8 cellular contexts compared by ENCODE assay signal in the genomic region with DNA sequence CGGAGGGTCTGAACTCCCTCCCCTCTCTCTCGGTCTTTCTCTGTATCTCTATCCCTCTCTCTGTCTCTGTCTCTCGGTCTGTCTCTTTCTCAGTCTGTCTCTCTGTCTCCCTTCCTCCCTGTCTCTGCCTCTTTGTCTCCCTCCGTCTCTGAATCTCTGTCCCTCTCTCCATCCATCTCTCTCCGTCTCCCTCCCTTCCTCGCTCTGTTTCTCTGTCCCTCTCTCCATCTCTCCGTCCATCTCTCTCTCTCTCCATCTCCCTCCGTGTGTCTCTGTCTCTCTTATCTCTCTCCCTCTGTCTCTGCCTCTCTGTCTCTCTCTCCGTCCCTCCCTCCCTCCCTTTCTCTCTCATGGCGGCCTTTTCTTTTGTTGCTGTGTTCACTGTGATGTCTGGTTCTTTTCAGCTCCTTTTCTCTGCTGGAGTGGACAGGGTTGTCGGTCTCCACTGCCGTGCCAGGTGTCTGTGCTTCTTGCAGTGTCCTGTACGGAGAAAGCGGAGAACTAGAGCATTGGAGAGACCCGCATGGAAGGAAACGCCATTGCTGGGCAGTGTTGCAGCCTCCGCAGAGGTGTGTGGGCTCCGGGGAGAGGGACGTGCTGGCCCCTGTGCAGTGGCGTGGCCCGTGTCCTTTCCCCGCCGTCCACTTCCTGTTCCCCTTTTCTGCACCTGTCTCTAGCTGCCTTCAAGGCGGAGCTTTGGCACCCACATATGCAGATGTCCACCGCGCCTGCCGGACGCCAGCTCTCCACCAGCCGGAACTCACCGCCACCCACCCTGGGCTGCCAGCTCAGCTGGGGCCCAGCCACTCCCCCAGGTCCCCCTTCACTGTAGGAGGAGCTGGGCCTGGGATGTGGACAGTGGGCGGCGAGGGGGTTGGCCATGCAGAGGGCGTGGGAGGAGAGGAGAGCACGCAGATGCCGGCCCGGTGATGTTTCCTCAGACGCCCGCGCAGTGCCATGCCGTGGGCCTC.
DNase-seq lines count a peak whose midpoint lies in the region; ATAC-seq and TF ChIP-seq lines count a peak whose summit lies in the region.

No MANE protein-coding gene starts in this region.

- no peaks in the 10 kb centered on the region for H3K27me3 Mint-ChIP-seq in activated naive CD4-positive, alpha-beta T cell treated with anti-CD3 and anti-CD28 coated beads, Interleukin-2, amount 50 U/mL, for 24 hours
- H3K27me3 Mint-ChIP-seq in natural killer cell treated with Interleukin-12 subunit alpha and Interleukin-12 subunit beta and Interleukin-15 and Interleukin-18, amount 100 ng/mL, for 72 hours, result peaks cover 0 to 6% of the 10 kb centered on the region in 2 donors

- peak overlapping the region; percentile 65 for H3K27ac Mint-ChIP-seq in activated naive CD4-positive, alpha-beta T cell treated with anti-CD3 and anti-CD28 coated beads, Interleukin-2, amount 50 U/mL, for 24 hours
- H3K27ac Mint-ChIP-seq in natural killer cell treated with Interleukin-12 subunit alpha and Interleukin-12 subunit beta and Interleukin-15 and Interleukin-18, amount 100 ng/mL, for 72 hours, result peak overlapping the region; percentile 12 to 61

- H3K36me3 Mint-ChIP-seq in activated naive CD4-positive, alpha-beta T cell treated with anti-CD3 and anti-CD28 coated beads, Interleukin-2, amount 50 U/mL, for 24 hours, result peaks cover 17% of the 10 kb centered on the region
- no peaks in the 10 kb centered on the region for H3K36me3 Mint-ChIP-seq in natural killer cell treated with Interleukin-12 subunit alpha and Interleukin-12 subunit beta and Interleukin-15 and Interleukin-18, amount 100 ng/mL, for 72 hours

- H3K9me3 Mint-ChIP-seq in activated naive CD4-positive, alpha-beta T cell treated with anti-CD3 and anti-CD28 coated beads, Interleukin-2, amount 50 U/mL, for 24 hours, result no peaks in the 10 kb centered on the region
- no peaks in the 10 kb centered on the region for H3K9me3 Mint-ChIP-seq in natural killer cell treated with Interleukin-12 subunit alpha and Interleukin-12 subunit beta and Interleukin-15 and Interleukin-18, amount 100 ng/mL, for 72 hours

- ATAC-seq in GM21737 (IDR thresholded peaks at IDR 0.05; ENCODE audit: unreplicated experiment), result peak; percentile 45
- peak; percentile 24 to 66 for ATAC-seq in natural killer cell treated with Interleukin-12 subunit alpha and Interleukin-12 subunit beta and Interleukin-15 and Interleukin-18, amount 100 ng/mL, for 72 hours

- H3K36me3 ChIP-seq in GM06990 (ENCODE audit: control insufficient read depth, insufficient read depth, low read length), result no peaks in the 10 kb centered on the region

- H3K27me3 ChIP-seq in GM06990 (replicated peaks; ENCODE audit: control insufficient read depth, insufficient read depth, low read length), result no peaks in the 10 kb centered on the region; the same call in none of the 2 replicates

- TF ChIP-seq CTCF in GM06990 (IDR thresholded peaks at IDR 0.05; ENCODE audit: insufficient read depth, low read length, poor library complexity, severe bottlenecking), result no peak

- H3K4me1 Mint-ChIP-seq in activated naive CD4-positive, alpha-beta T cell treated with anti-CD3 and anti-CD28 coated beads, Interleukin-2, amount 50 U/mL, for 24 hours, result peaks cover 50% of the 10 kb centered on the region
- peaks cover 29 to 36% of the 10 kb centered on the region in 2 donors for H3K4me1 Mint-ChIP-seq in natural killer cell treated with Interleukin-12 subunit alpha and Interleukin-12 subunit beta and Interleukin-15 and Interleukin-18, amount 100 ng/mL, for 72 hours (ENCODE audit: low read depth in 2 of 2)

- no peak overlapping the region for H3K4me3 ChIP-seq in GM06990 (replicated peaks; ENCODE audit: low read depth, low read length)

- peak overlapping the region; percentile 81 for H3K4me3 Mint-ChIP-seq in activated naive CD4-positive, alpha-beta T cell treated with anti-CD3 and anti-CD28 coated beads, Interleukin-2, amount 50 U/mL, for 24 hours
- peak overlapping the region; percentile 59 for H3K4me3 Mint-ChIP-seq in natural killer cell treated with Interleukin-12 subunit alpha and Interleukin-12 subunit beta and Interleukin-15 and Interleukin-18, amount 100 ng/mL, for 72 hours

- DNase-seq in GM06990 (ENCODE audit: extremely low read depth, insufficient read length) (peak; percentile 40), Ammon's horn (ENCODE audit: low spot score) (no peak), NCI-H1417 (lab: John Stamatoyannopoulos, UW) (no peak), RPMI8226 (no peak)
- peak; percentile 6 for DNase-seq in natural killer cell treated with Interleukin-12 subunit alpha and Interleukin-12 subunit beta and Interleukin-15 and Interleukin-18, amount 100 ng/mL, for 72 hours (ENCODE audit: low spot score)
- DNase-seq in activated CD4-positive, alpha-beta T cell treated with anti-CD3 and anti-CD28 coated beads for 1 hour, result no peak

Comparison
In these comparisons a context has a peak if more than half of its experiments do, and no peak if none do; other contexts are left out.
1. DNase-seq: peak in GM06990 (single experiment) and natural killer cell treated with Interleukin-12 subunit alpha and Interleukin-12 subunit beta and Interleukin-15 and Interleukin-18, amount 100 ng/mL, for 72 hours (single experiment); none in Ammon's horn (single experiment), NCI-H1417 (0 of 3), activated CD4-positive, alpha-beta T cell treated with anti-CD3 and anti-CD28 coated beads for 1 hour (single experiment) and RPMI8226 (single experiment).